Comparison of ENCODE assay signal across 14 cellular contexts in the genomic region with DNA sequence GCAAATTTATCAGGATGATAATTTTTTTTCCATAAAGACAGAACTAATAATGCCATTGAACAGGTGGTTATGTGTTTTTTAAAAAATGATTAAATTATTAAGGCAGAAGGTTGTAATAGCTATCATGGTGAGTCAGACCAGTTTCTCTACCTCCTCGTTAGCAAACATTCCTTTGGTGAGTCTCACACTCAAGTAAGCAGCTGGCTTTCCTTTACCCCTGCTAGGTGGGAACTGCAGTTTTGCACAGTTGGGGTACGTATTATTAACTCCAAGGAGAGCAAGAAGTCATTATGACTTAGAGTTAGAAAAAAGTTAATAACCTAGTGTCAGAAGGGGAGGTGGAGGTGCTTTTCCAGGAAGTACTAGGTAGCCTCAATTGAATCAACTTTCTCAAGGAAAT.
A peak's percentile ranks its signal among the peaks of the same experiment; 100 is the strongest.
DNase-seq lines count a peak whose midpoint lies in the region; ATAC-seq and TF ChIP-seq lines count a peak whose summit lies in the region.
"Had no signal": no experiment of that assay in that cellular context is flagged by ENCODE, and none has a peak within 500 bp of the region (broad histone marks: within the 10 kb centered on the region; RNA-seq: fewer than 3 reads in every experiment).

No MANE protein-coding gene starts in this region.

- no peak overlapping the region for H2BK120ac ChIP-seq in mesenchymal stem cell (ENCODE audit: low read depth, low read length)

- H3K14ac ChIP-seq in mesenchymal stem cell (ENCODE audit: low read length in 2 of 2): no peak overlapping the region

- H3K4me2 ChIP-seq in Karpas-422 (ENCODE audit: low read depth, low read length, poor library complexity, severe bottlenecking) (peak overlapping the region; percentile 67), mesenchymal stem cell (ENCODE audit: low read length, poor library complexity, severe bottlenecking) (peak overlapping the region; percentile 36)
- H3K4me2 ChIP-seq: BLaER1 had no signal

- no peaks in the 10 kb centered on the region for H3K79me2 ChIP-seq in Karpas-422 (ENCODE audit: low read length)

- intact Hi-C loops in activated CD4-positive, alpha-beta T cell treated with anti-CD3 and anti-CD28 coated beads for 36 hours (cut with DNase I, micrococcal nuclease): no loop called here

- H3K27me3 ChIP-seq in Karpas-422 (ENCODE audit: low read length) (no peaks in the 10 kb centered on the region), mesenchymal stem cell (ENCODE audit: control insufficient read depth in 1 of 2, insufficient read depth in 1 of 2, low read length in 2 of 2) (no peaks in the 10 kb centered on the region)
- H3K27me3 ChIP-seq: BLaER1, testis had no signal

- H3K9me3 Mint-ChIP-seq in activated CD4-positive, alpha-beta T cell treated with anti-CD3 and anti-CD28 coated beads for 36 hours (ENCODE audit: low read depth): no peaks in the 10 kb centered on the region
- no peaks in the 10 kb centered on the region for H3K9me3 Mint-ChIP-seq in activated T-helper 17 cell treated with anti-CD3 and anti-CD28 coated beads, Interleukin-2, amount 50 U/mL, for 72 hours

- no peak overlapping the region for H3K4ac ChIP-seq in mesenchymal stem cell (ENCODE audit: low read depth in 1 of 2, low read length in 2 of 2)

- WGBS in mesenchymal stem cell: 12% methylated on average over 2 of the region's 2 CpGs

- no peak overlapping the region for H3K23ac ChIP-seq in mesenchymal stem cell (ENCODE audit: low read length in 2 of 2)

- CTCF ChIA-PET in activated CD4-positive, alpha-beta T cell treated with anti-CD3 and anti-CD28 coated beads for 36 hours (lab: Charles Lee): interaction anchor here (1.1 to 2.6 kb wide), 6 partner anchors 32 to 248 kb away, joined by 3 to 22 read pairs (median 4); no protein-coding TSS in a partner anchor

- H3K18ac ChIP-seq in mesenchymal stem cell (ENCODE audit: low read depth in 1 of 2, low read length in 2 of 2): no peak overlapping the region

- H3K4me3 Mint-ChIP-seq in activated CD4-positive, alpha-beta T cell treated with anti-CD3 and anti-CD28 coated beads for 36 hours: no peak overlapping the region
- H3K4me3 Mint-ChIP-seq in activated T-helper 17 cell treated with anti-CD3 and anti-CD28 coated beads, Interleukin-2, amount 50 U/mL, for 72 hours: no peak overlapping the region

- no peak overlapping the region for H2AK5ac ChIP-seq in mesenchymal stem cell (ENCODE audit: low read length, severe bottlenecking)

- peaks cover 10% of the 10 kb centered on the region for H3K79me1 ChIP-seq in mesenchymal stem cell (replicated peaks; ENCODE audit: low read length, poor library complexity, severe bottlenecking)

- H2AFZ ChIP-seq in Karpas-422 (ENCODE audit: low read length): peak overlapping the region; percentile 58
- H2AFZ ChIP-seq in mesenchymal stem cell (ENCODE audit: low read depth, low read length): no peak overlapping the region

- DNase-seq in AG10803 (ENCODE audit: low read depth) (peak; percentile 61), Karpas-422 (peak; percentile 69), choroid plexus epithelial cell (ENCODE audit: low read depth) (peak; percentile 62), mesenchymal stem cell (peak; percentile 42), NCI-H1092 (lab: John Stamatoyannopoulos, UW) (no peak)
- no peak for DNase-seq in activated CD4-positive, alpha-beta T cell treated with anti-CD3 and anti-CD28 coated beads for 36 hours
- no peak for DNase-seq in activated naive CD4-positive, alpha-beta T cell (lab: John Stamatoyannopoulos, UW)
- DNase-seq: activated T-cell treated with anti-CD3 and anti-CD28 coated beads, Interleukin-2, amount 50 U/mL, for 48 hours; KG1; retina; testis had no signal

- H3K4me1 ChIP-seq in Karpas-422 (ENCODE audit: low read length) (peaks cover 74% of the 10 kb centered on the region), mesenchymal stem cell (ENCODE audit: control insufficient read depth, insufficient read depth, low read depth, low read length) (peaks cover 7% of the 10 kb centered on the region)
- H3K4me1 ChIP-seq: BLaER1, testis had no signal

- POLR2A ChIA-PET in activated CD4-positive, alpha-beta T cell treated with anti-CD3 and anti-CD28 coated beads for 36 hours (lab: Charles Lee): no interaction called here

- H3K4me1 Mint-ChIP-seq in activated CD4-positive, alpha-beta T cell treated with anti-CD3 and anti-CD28 coated beads for 36 hours: no peaks in the 10 kb centered on the region
- H3K4me1 Mint-ChIP-seq in activated T-helper 17 cell treated with anti-CD3 and anti-CD28 coated beads, Interleukin-2, amount 50 U/mL, for 72 hours: no peaks in the 10 kb centered on the region

- H2BK5ac ChIP-seq in mesenchymal stem cell (ENCODE audit: low read depth, low read length, poor library complexity, severe bottlenecking): no peak overlapping the region

- H2BK15ac ChIP-seq in mesenchymal stem cell (ENCODE audit: low read depth, poor library complexity, severe bottlenecking): no peak overlapping the region

- H4K91ac ChIP-seq in mesenchymal stem cell (ENCODE audit: low read length): no peak overlapping the region

- no peak for TF ChIP-seq CTCF in AG10803 (conservative IDR thresholded peaks at IDR 0.05; ENCODE audit: low read length)
- TF ChIP-seq CTCF in choroid plexus epithelial cell (conservative IDR thresholded peaks at IDR 0.05; ENCODE audit: low read depth, low read length): no peak

- peak overlapping the region; percentile 89 for H3K27ac ChIP-seq in Karpas-422 (ENCODE audit: low read length)
- peak overlapping the region; percentile 96 for H3K27ac ChIP-seq in mesenchymal stem cell (ENCODE audit: low read length, poor library complexity, severe bottlenecking)
- H3K27ac ChIP-seq: BLaER1, testis had no signal

- H3K36me3 ChIP-seq in Karpas-422 (ENCODE audit: insufficient read depth, low read length): peaks cover 4% of the 10 kb centered on the region; the same call in 1 of the 2 replicates
- peaks cover 0 to 2% of the 10 kb centered on the region in 2 experiments for H3K36me3 ChIP-seq in mesenchymal stem cell (ENCODE audit: control insufficient read depth in 1 of 2, insufficient read depth in 2 of 2, low read depth in 1 of 2, low read length in 2 of 2)
- H3K36me3 ChIP-seq: BLaER1 had no signal

- H3K4me3 ChIP-seq in AG10803 (ENCODE audit: low read length) (no peak overlapping the region), Karpas-422 (ENCODE audit: low read length) (peak overlapping the region; percentile 41), choroid plexus epithelial cell (ENCODE audit: low read depth, low read length) (no peak overlapping the region), mesenchymal stem cell (ENCODE audit: insufficient read depth in 1 of 2, low read depth in 1 of 2, low read length in 2 of 2) (no peak overlapping the region)
- H3K4me3 ChIP-seq: BLaER1, testis had no signal

- no peak overlapping the region for H4K8ac ChIP-seq in mesenchymal stem cell (ENCODE audit: low read length)

- H3K36me3 Mint-ChIP-seq in activated CD4-positive, alpha-beta T cell treated with anti-CD3 and anti-CD28 coated beads for 36 hours (ENCODE audit: low read depth): no peaks in the 10 kb centered on the region
- H3K36me3 Mint-ChIP-seq in activated T-helper 17 cell treated with anti-CD3 and anti-CD28 coated beads, Interleukin-2, amount 50 U/mL, for 72 hours (ENCODE audit: low read depth): no peaks in the 10 kb centered on the region

- H4K20me1 ChIP-seq in Karpas-422 (ENCODE audit: insufficient read depth, low read depth, low read length): no peaks in the 10 kb centered on the region
- H4K20me1 ChIP-seq: BLaER1 had no signal

- H3K9ac ChIP-seq in Karpas-422 (ENCODE audit: low read length) (peak overlapping the region; percentile 58), mesenchymal stem cell (ENCODE audit: low read length) (peak overlapping the region; percentile 12)
- H3K9ac ChIP-seq: BLaER1 had no signal

- H2BK12ac ChIP-seq in mesenchymal stem cell (ENCODE audit: low read length in 2 of 2): no peak overlapping the region

- no peak for ATAC-seq in activated CD4-positive, alpha-beta T cell treated with anti-CD3 and anti-CD28 coated beads for 36 hours
- no peak for ATAC-seq in activated T-helper 17 cell treated with anti-CD3 and anti-CD28 coated beads, Interleukin-2, amount 50 U/mL, for 72 hours (replicated peaks)
- ATAC-seq: Panc1 had no signal

- peaks cover 30% of the 10 kb centered on the region for H3K27me3 Mint-ChIP-seq in activated CD4-positive, alpha-beta T cell treated with anti-CD3 and anti-CD28 coated beads for 36 hours
- H3K27me3 Mint-ChIP-seq in activated T-helper 17 cell treated with anti-CD3 and anti-CD28 coated beads, Interleukin-2, amount 50 U/mL, for 72 hours: peaks cover 30% of the 10 kb centered on the region

- no peaks in the 10 kb centered on the region for H3K9me2 ChIP-seq in Karpas-422 (replicated peaks; ENCODE audit: insufficient read depth, low read length)

- no peak overlapping the region for H3K27ac Mint-ChIP-seq in activated CD4-positive, alpha-beta T cell treated with anti-CD3 and anti-CD28 coated beads for 36 hours
- no peak overlapping the region for H3K27ac Mint-ChIP-seq in activated T-helper 17 cell treated with anti-CD3 and anti-CD28 coated beads, Interleukin-2, amount 50 U/mL, for 72 hours

- H3K9me3 ChIP-seq in Karpas-422 (ENCODE audit: low read length) (no peaks in the 10 kb centered on the region), mesenchymal stem cell (ENCODE audit: control insufficient read depth, low read length) (no peaks in the 10 kb centered on the region)
- H3K9me3 ChIP-seq: BLaER1, testis had no signal

Comparison
In these comparisons a context has a peak if more than half of its experiments do, and no peak if none do; other contexts are left out.
1. DNase-seq: peak in AG10803 (single experiment), Karpas-422 (single experiment), choroid plexus epithelial cell (single experiment) and mesenchymal stem cell (single experiment); none in activated CD4-positive, alpha-beta T cell treated with anti-CD3 and anti-CD28 coated beads for 36 hours (single experiment), activated naive CD4-positive, alpha-beta T cell (0 of 4) and NCI-H1092 (single experiment).